In the genomic region with DNA sequence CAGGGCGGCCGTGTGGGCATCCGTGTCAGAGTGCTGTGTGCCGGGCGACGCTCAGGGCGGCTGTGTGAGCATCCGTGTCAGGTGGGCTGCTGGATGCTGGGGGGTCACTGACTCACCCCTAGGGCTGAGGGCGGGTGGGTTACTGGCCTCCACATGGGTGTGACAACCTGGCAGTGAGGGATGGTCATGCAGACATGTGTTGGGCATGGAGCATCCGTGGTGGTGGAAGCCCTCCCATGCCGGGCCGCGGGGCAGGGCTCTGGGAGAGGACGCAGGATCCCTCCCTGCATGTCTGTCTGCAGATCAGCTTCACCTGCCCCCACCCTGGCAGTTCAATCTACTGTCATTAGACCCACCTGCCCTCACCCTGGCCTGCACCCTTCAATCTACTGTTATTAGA, we compare ENCODE assay signal across 15 cellular contexts.
"Had no signal": no experiment of that assay in that cellular context is flagged by ENCODE, and none has a peak within 500 bp of the region (broad histone marks: within the 10 kb centered on the region; RNA-seq: fewer than 3 reads in every experiment).

No MANE protein-coding gene starts in this region.

- H3K27me3 ChIP-seq: vagina had no signal

- H3K27ac ChIP-seq: breast epithelium, heart left ventricle, vagina, VCaP had no signal

- ATAC-seq: heart left ventricle had no signal

- H3K27ac Mint-ChIP-seq: activated CD4-positive, alpha-beta T cell treated with anti-CD3 and anti-CD28 coated beads, Interleukin-2, amount 10 ng/mL, durations not matched to agents 24 days and 14 days; activated naive CD8-positive, alpha-beta T cell treated with anti-CD3 and anti-CD28 coated beads, Interleukin-2, amount 10 ng/mL, durations not matched to agents 7 days and 5 days; mesothelial cell of epicardium had no signal

- DNase-seq: activated CD4-positive, alpha-beta T cell treated with anti-CD3 and anti-CD28 coated beads, Interleukin-2, amount 10 ng/mL, durations not matched to agents 24 days and 14 days; activated CD8-positive, alpha-beta memory T cell treated with anti-CD3 and anti-CD28 coated beads for 24 hours; activated naive CD8-positive, alpha-beta T cell treated with anti-CD3 and anti-CD28 coated beads, Interleukin-2, amount 10 ng/mL, durations not matched to agents 7 days and 5 days; activated T-cell treated with anti-CD3 and anti-CD28 coated beads, Interleukin-2, amount 50 U/mL, for 1 hour; effector CD8-positive, alpha-beta T cell; islet precursor cell; stimulated activated CD4-positive, alpha-beta T cell treated with anti-CD3 and anti-CD28 coated beads, Interleukin-1b, Interleukin-23, amount 100 ng/mL, for 48 hours; stimulated activated naive CD4-positive, alpha-beta T cell treated with Interleukin-2 at 50 U/mL for 16 hours; T-helper 1 cell had no signal

- H3K4me3 Mint-ChIP-seq: activated CD4-positive, alpha-beta T cell treated with anti-CD3 and anti-CD28 coated beads, Interleukin-2, amount 10 ng/mL, durations not matched to agents 24 days and 14 days; activated naive CD8-positive, alpha-beta T cell treated with anti-CD3 and anti-CD28 coated beads, Interleukin-2, amount 10 ng/mL, durations not matched to agents 7 days and 5 days; mesothelial cell of epicardium had no signal

- H3K4me1 Mint-ChIP-seq: activated CD4-positive, alpha-beta T cell treated with anti-CD3 and anti-CD28 coated beads, Interleukin-2, amount 10 ng/mL, durations not matched to agents 24 days and 14 days; activated naive CD8-positive, alpha-beta T cell treated with anti-CD3 and anti-CD28 coated beads, Interleukin-2, amount 10 ng/mL, durations not matched to agents 7 days and 5 days had no signal

- H3K36me3 ChIP-seq: breast epithelium, heart left ventricle, vagina had no signal

- FAIRE-seq: frontal cortex had no signal

- H3K4me3 ChIP-seq: breast epithelium, heart left ventricle, vagina had no signal

- H3K4me1 ChIP-seq: breast epithelium, vagina had no signal

- H3K9me3 ChIP-seq: breast epithelium, heart left ventricle, vagina had no signal

- H3K36me3 Mint-ChIP-seq: activated naive CD8-positive, alpha-beta T cell treated with anti-CD3 and anti-CD28 coated beads, Interleukin-2, amount 10 ng/mL, durations not matched to agents 7 days and 5 days; mesothelial cell of epicardium had no signal

- H3K9me3 Mint-ChIP-seq: activated CD4-positive, alpha-beta T cell treated with anti-CD3 and anti-CD28 coated beads, Interleukin-2, amount 10 ng/mL, durations not matched to agents 24 days and 14 days; activated naive CD8-positive, alpha-beta T cell treated with anti-CD3 and anti-CD28 coated beads, Interleukin-2, amount 10 ng/mL, durations not matched to agents 7 days and 5 days had no signal
